ENCODE assay signal across 9 cellular contexts in the genomic region with DNA sequence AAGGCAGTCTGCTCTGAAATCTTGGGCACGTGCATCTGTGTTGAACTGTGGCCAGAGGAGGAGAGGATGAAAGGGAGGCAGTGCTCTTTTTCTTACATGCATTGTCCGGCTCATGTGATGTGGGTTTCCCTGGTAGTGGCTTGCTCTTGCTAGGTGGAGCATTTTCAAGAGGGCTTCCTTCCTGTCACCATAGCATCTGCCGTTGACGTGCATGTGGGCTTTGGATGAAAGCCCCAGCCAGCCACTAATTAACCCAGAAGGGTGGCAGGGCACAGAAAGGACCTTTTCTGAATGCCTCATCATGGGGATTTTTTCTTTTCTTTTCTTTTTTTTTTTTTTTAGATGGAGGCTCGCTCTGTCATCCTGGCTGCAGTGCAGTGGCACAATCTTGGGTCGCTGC.
A peak's percentile ranks its signal among the peaks of the same experiment; 100 is the strongest.
DNase-seq lines count a peak whose midpoint lies in the region; ATAC-seq and TF ChIP-seq lines count a peak whose summit lies in the region.
"Had no signal": no experiment of that assay in that cellular context is flagged by ENCODE, and none has a peak within 500 bp of the region (broad histone marks: within the 10 kb centered on the region; RNA-seq: fewer than 3 reads in every experiment).

No MANE protein-coding gene starts in this region.

- peak overlapping the region in 4 of 7 donors; percentile 12 to 57 (median 24) for H3K4me3 Mint-ChIP-seq in CD8-positive, alpha-beta memory T cell
- no peak overlapping the region for H3K4me3 Mint-ChIP-seq in activated naive CD4-positive, alpha-beta T cell treated with anti-CD3 and anti-CD28 coated beads, Interleukin-2, amount 50 U/mL, for 24 hours
- no peak overlapping the region for H3K4me3 Mint-ChIP-seq in glutamatergic neuron (ENCODE audit: unreplicated experiment)

- 68% methylated on average over 6 of the region's 6 CpGs for WGBS in smooth muscle cell (ENCODE audit: low lambda C conversion rate)

- peaks cover 0 to 1% (median 0%) of the 10 kb centered on the region in 3 donors for H3K36me3 Mint-ChIP-seq in CD8-positive, alpha-beta memory T cell
- no peaks in the 10 kb centered on the region for H3K36me3 Mint-ChIP-seq in activated naive CD4-positive, alpha-beta T cell treated with anti-CD3 and anti-CD28 coated beads, Interleukin-2, amount 50 U/mL, for 24 hours
- H3K36me3 Mint-ChIP-seq in glutamatergic neuron (ENCODE audit: unreplicated experiment) = no peaks in the 10 kb centered on the region

- no peaks in the 10 kb centered on the region for H3K36me3 ChIP-seq in CD8-positive, alpha-beta memory T cell (ENCODE audit: insufficient read depth, low read length)
- H3K36me3 ChIP-seq in KOPT-K1 (ENCODE audit: insufficient read depth, low read length) (no peaks in the 10 kb centered on the region), smooth muscle cell (ENCODE audit: low read depth) (no peaks in the 10 kb centered on the region)
- H3K36me3 ChIP-seq: thoracic aorta had no signal

- CTCF ChIA-PET in CD8-positive, alpha-beta memory T cell (lab: Charles Lee) = no interaction called here

- TF ChIP-seq CTCF in dorsolateral prefrontal cortex (IDR thresholded peaks at IDR 0.05 in 54 of 56, conservative IDR thresholded peaks at IDR 0.05 in 2 of 56; ENCODE audit: low read depth in 1 of 56, partially characterized antibody in 56 of 56) (no peak), smooth muscle cell (IDR thresholded peaks at IDR 0.05; ENCODE audit: borderline replicate concordance, insufficient read depth, poor library complexity, severe bottlenecking) (no peak), glutamatergic neuron (IDR thresholded peaks at IDR 0.05; ENCODE audit: partially characterized antibody, unreplicated experiment) (no peak)

- no peaks in the 10 kb centered on the region for H3K4me1 ChIP-seq in CD8-positive, alpha-beta memory T cell (ENCODE audit: insufficient read depth, low read length)
- no peaks in the 10 kb centered on the region for H3K4me1 ChIP-seq in smooth muscle cell (ENCODE audit: low read depth)

- no peaks in the 10 kb centered on the region for H3F3A ChIP-seq in smooth muscle cell (ENCODE audit: low read depth)

- H3K27me3 ChIP-seq in CD8-positive, alpha-beta memory T cell (ENCODE audit: insufficient read depth, low read length, poor library complexity, severe bottlenecking) = no peaks in the 10 kb centered on the region
- peaks cover 0 to 63% (median 5%) of the 10 kb centered on the region in 45 donors for H3K27me3 ChIP-seq in dorsolateral prefrontal cortex
- H3K27me3 ChIP-seq in smooth muscle cell (ENCODE audit: low read depth) = no peaks in the 10 kb centered on the region

- no peak overlapping the region for H3K27ac ChIP-seq in CD8-positive, alpha-beta memory T cell (ENCODE audit: low read depth, low read length)
- peak overlapping the region; percentile 80 for H3K27ac ChIP-seq in KOPT-K1 (ENCODE audit: low read depth, low read length, poor library complexity, severe bottlenecking)
- H3K27ac ChIP-seq in dorsolateral prefrontal cortex = no peak overlapping the region
- H3K27ac ChIP-seq in smooth muscle cell (ENCODE audit: low read depth) = no peak overlapping the region
- H3K27ac ChIP-seq: thoracic aorta had no signal

- no peaks in the 10 kb centered on the region for H3K9me3 ChIP-seq in CD8-positive, alpha-beta memory T cell (ENCODE audit: low read length)
- H3K9me3 ChIP-seq in KOPT-K1 (ENCODE audit: insufficient read depth, low read length, poor library complexity, severe bottlenecking) (no peaks in the 10 kb centered on the region), smooth muscle cell (replicated peaks; ENCODE audit: low read depth) (no peaks in the 10 kb centered on the region)
- H3K9me3 ChIP-seq: thoracic aorta had no signal

- ATAC-seq in GM21381 (IDR thresholded peaks at IDR 0.05; ENCODE audit: unreplicated experiment) = peak; percentile 96
- no peak for ATAC-seq in GM21360 (IDR thresholded peaks at IDR 0.05; ENCODE audit: unreplicated experiment)

- H3K4me3 ChIP-seq in CD8-positive, alpha-beta memory T cell (ENCODE audit: low read length) = no peak overlapping the region
- H3K4me3 ChIP-seq in dorsolateral prefrontal cortex (no peak overlapping the region), smooth muscle cell (no peak overlapping the region)
- H3K4me3 ChIP-seq: thoracic aorta had no signal

- no peak overlapping the region for H3K9ac ChIP-seq in smooth muscle cell (ENCODE audit: low read depth)

- H4K20me1 ChIP-seq in smooth muscle cell (ENCODE audit: low read depth) = no peaks in the 10 kb centered on the region

- H3K9me3 Mint-ChIP-seq in CD8-positive, alpha-beta memory T cell = no peaks in the 10 kb centered on the region
- no peaks in the 10 kb centered on the region for H3K9me3 Mint-ChIP-seq in activated naive CD4-positive, alpha-beta T cell treated with anti-CD3 and anti-CD28 coated beads, Interleukin-2, amount 50 U/mL, for 24 hours
- no peaks in the 10 kb centered on the region for H3K9me3 Mint-ChIP-seq in glutamatergic neuron (ENCODE audit: unreplicated experiment)

- H2AFZ ChIP-seq in smooth muscle cell (ENCODE audit: low read depth) = no peak overlapping the region

- peaks cover 0 to 2% of the 10 kb centered on the region in 2 donors for H3K27me3 Mint-ChIP-seq in CD8-positive, alpha-beta memory T cell
- H3K27me3 Mint-ChIP-seq in activated naive CD4-positive, alpha-beta T cell treated with anti-CD3 and anti-CD28 coated beads, Interleukin-2, amount 50 U/mL, for 24 hours = no peaks in the 10 kb centered on the region
- H3K27me3 Mint-ChIP-seq in glutamatergic neuron (ENCODE audit: unreplicated experiment) = no peaks in the 10 kb centered on the region

- H3K4me2 ChIP-seq in smooth muscle cell = no peak overlapping the region

- POLR2A ChIA-PET in CD8-positive, alpha-beta memory T cell (lab: Charles Lee) = no interaction called here

- H3K4me1 Mint-ChIP-seq in CD8-positive, alpha-beta memory T cell = peaks cover 23 to 38% (median 30%) of the 10 kb centered on the region in 3 donors
- H3K4me1 Mint-ChIP-seq in activated naive CD4-positive, alpha-beta T cell treated with anti-CD3 and anti-CD28 coated beads, Interleukin-2, amount 50 U/mL, for 24 hours = peaks cover 32% of the 10 kb centered on the region
- H3K4me1 Mint-ChIP-seq in glutamatergic neuron (ENCODE audit: low read depth, unreplicated experiment) = no peaks in the 10 kb centered on the region

- no peaks in the 10 kb centered on the region for H3K79me2 ChIP-seq in smooth muscle cell (ENCODE audit: low read depth)

- intact Hi-C loops in dorsolateral prefrontal cortex (cut with DNase I) = no loop called here

- DNase-seq in CD8-positive, alpha-beta memory T cell = peak in 4 of 5 donors; percentile 8 to 67 (median 65)
- DNase-seq in dorsolateral prefrontal cortex (no peak), smooth muscle cell (lab: John Stamatoyannopoulos, UW; ENCODE audit: unreplicated experiment) (no peak), glutamatergic neuron (no peak)

- peak overlapping the region in 7 of 8 donors; percentile 32 to 77 (median 71) for H3K27ac Mint-ChIP-seq in CD8-positive, alpha-beta memory T cell
- peak overlapping the region; percentile 46 for H3K27ac Mint-ChIP-seq in activated naive CD4-positive, alpha-beta T cell treated with anti-CD3 and anti-CD28 coated beads, Interleukin-2, amount 50 U/mL, for 24 hours
- H3K27ac Mint-ChIP-seq in glutamatergic neuron (ENCODE audit: unreplicated experiment) = no peak overlapping the region

Comparison
In these comparisons a context has a peak if more than half of its experiments do, and no peak if none do; other contexts are left out.
1. DNase-seq: peak in CD8-positive, alpha-beta memory T cell (4 of 5); none in dorsolateral prefrontal cortex (0 of 10), smooth muscle cell (single experiment) and glutamatergic neuron (single experiment).
2. H3K4me3 Mint-ChIP-seq: peak in CD8-positive, alpha-beta memory T cell (4 of 7); none in activated naive CD4-positive, alpha-beta T cell treated with anti-CD3 and anti-CD28 coated beads, Interleukin-2, amount 50 U/mL, for 24 hours (single experiment) and glutamatergic neuron (single experiment).